9 cellular contexts compared by ENCODE assay signal in genomic region chr4:22389240-22389871, GRCh38.
DNase-seq lines count a peak whose midpoint lies in the region; ATAC-seq, FAIRE-seq and TF ChIP-seq lines count a peak whose summit lies in the region.
"Had no signal": no experiment of that assay in that cellular context is flagged by ENCODE, and none has a peak within 500 bp of the region (broad histone marks: within the 10 kb centered on the region; RNA-seq: fewer than 3 reads in every experiment).

No MANE protein-coding gene starts in this region.

- H3K9me3 ChIP-seq in H9 (ENCODE audit: control insufficient read depth, low read depth, low read length), result no peaks in the 10 kb centered on the region
- H3K9me3 ChIP-seq in mucosa of descending colon, result no peaks in the 10 kb centered on the region
- H3K9me3 ChIP-seq in upper lobe of left lung, result no peaks in the 10 kb centered on the region

- ATAC-seq in mucosa of descending colon (peak; percentile 80), upper lobe of left lung (ENCODE audit: low FRiP score in 2 of 2) (peak in 1 of 2 donors; percentile 61)

- peak; percentile 94 for TF ChIP-seq CTCF in H9 (conservative IDR thresholded peaks at IDR 0.05)
- peak; percentile 91 for TF ChIP-seq CTCF in epithelial cell of esophagus (IDR thresholded peaks at IDR 0.05; ENCODE audit: insufficient read depth, low read depth, low read length, missing control alignments)
- peak; percentile 52 for TF ChIP-seq CTCF in mucosa of descending colon (IDR thresholded peaks at IDR 0.05)
- TF ChIP-seq CTCF in upper lobe of left lung (IDR thresholded peaks at IDR 0.05), result peak; percentile 17 to 58 (median 48)

- H3K23ac ChIP-seq in H9 (ENCODE audit: insufficient read length, low read depth, low read length), result no peak overlapping the region

- no CpG with 5 or more reads among the region's 3 CpGs for WGBS in H9 (ENCODE audit: extremely low coverage, insufficient read length, low lambda C conversion rate)
- WGBS in upper lobe of left lung, 2 donors, result 31 to 42% methylated on average over 3 of the region's 3 CpGs

- no peak overlapping the region for H3K18ac ChIP-seq in H9 (ENCODE audit: insufficient read length, low read depth, low read length)

- H3K27me3 Mint-ChIP-seq in H9 (ENCODE audit: low read depth), result no peaks in the 10 kb centered on the region
- H3K27me3 Mint-ChIP-seq: CD4-positive, alpha-beta memory T cell had no signal

- no peak overlapping the region for H3K27ac Mint-ChIP-seq in H9
- H3K27ac Mint-ChIP-seq: CD4-positive, alpha-beta memory T cell had no signal

- H3K36me3 ChIP-seq in mucosa of descending colon (ENCODE audit: low read depth) (no peaks in the 10 kb centered on the region), upper lobe of left lung (peaks cover 0 to 7% (median 0%) of the 10 kb centered on the region in 4 donors)

- no peaks in the 10 kb centered on the region for H3K23me2 ChIP-seq in H9 (ENCODE audit: insufficient read length, low read depth, low read length, poor library complexity, severe bottlenecking)

- H4K8ac ChIP-seq in H9 (replicated peaks; ENCODE audit: insufficient read length, low read depth, low read length), result no peak overlapping the region

- H3K27me3 ChIP-seq in H9 (ENCODE audit: insufficient read depth, low read length) (no peaks in the 10 kb centered on the region), upper lobe of left lung (no peaks in the 10 kb centered on the region)

- no peaks in the 10 kb centered on the region for H3K79me1 ChIP-seq in H9 (ENCODE audit: insufficient read depth, low read depth, low read length, poor library complexity, severe bottlenecking)

- no peak overlapping the region for H2BK12ac ChIP-seq in H9 (ENCODE audit: insufficient read length, low read depth, low read length)

- TF ChIP-seq EP300 in upper lobe of left lung (IDR thresholded peaks at IDR 0.05), result no peak

- peak; percentile 87 for FAIRE-seq in TTC549 (lab: Jason Lieb, UNC)

- H3K9ac ChIP-seq in H9 (ENCODE audit: extremely low read depth, insufficient read length, low read length), result no peak overlapping the region

- no peak overlapping the region for H3K4ac ChIP-seq in H9 (ENCODE audit: low read depth, low read length)

- H3K56ac ChIP-seq in H9 (ENCODE audit: insufficient read length, low read depth, low read length), result no peak overlapping the region

- no peaks in the 10 kb centered on the region for H4K20me1 ChIP-seq in H9 (ENCODE audit: control insufficient read depth, insufficient read depth, insufficient read length)

- no peak overlapping the region for H3K4me2 ChIP-seq in H9 (ENCODE audit: insufficient read depth, insufficient read length, low read length)

- H3K27ac ChIP-seq in H9 (ENCODE audit: insufficient read length, low read depth, low read length) (no peak overlapping the region), upper lobe of left lung (no peak overlapping the region)

- peaks cover 0 to 5% of the 10 kb centered on the region in 2 experiments; a peak in 2 of 4 replicates for H3K4me1 Mint-ChIP-seq in H9
- H3K4me1 Mint-ChIP-seq: CD4-positive, alpha-beta memory T cell had no signal

- intact Hi-C loops in mucosa of descending colon (cut with DNase I, micrococcal nuclease), result loop anchor here (5.0 to 10.0 kb wide), 2 partner anchors 597 to 605 kb away; no protein-coding TSS in a partner anchor

- DNase-seq in NCI-H510A treated with DMSO at 0.1 percent for 48 hours (lab: John Stamatoyannopoulos, UW) (peak; percentile 35), NCI-H510A (lab: John Stamatoyannopoulos, UW) (no peak), H9 (peak; percentile 63), NCI-H1105 (lab: John Stamatoyannopoulos, UW) (peak; percentile 33), epithelial cell of esophagus (ENCODE audit: low read depth) (peak; percentile 76), mucosa of descending colon (peak in 2 of 3 donors; percentile 39 to 53), upper lobe of left lung (no peak)

- H3K14ac ChIP-seq in H9 (ENCODE audit: insufficient read depth, low read length), result no peak overlapping the region

- H3K4me1 ChIP-seq in H9 (ENCODE audit: insufficient read depth, low read length) (no peaks in the 10 kb centered on the region), mucosa of descending colon (ENCODE audit: low read depth) (no peaks in the 10 kb centered on the region), upper lobe of left lung (no peaks in the 10 kb centered on the region)

- H3K4me3 Mint-ChIP-seq in H9, result no peak overlapping the region
- H3K4me3 Mint-ChIP-seq: CD4-positive, alpha-beta memory T cell had no signal

- H3K36me3 Mint-ChIP-seq in H9 (ENCODE audit: insufficient read depth in 1 of 3, low read depth in 3 of 3), result peaks cover 12 to 27% (median 22%) of the 10 kb centered on the region in 3 experiments
- H3K36me3 Mint-ChIP-seq: CD4-positive, alpha-beta memory T cell had no signal

- no peak overlapping the region for H4K5ac ChIP-seq in H9 (ENCODE audit: insufficient read length, low read depth, low read length)

- no peak overlapping the region for H2BK120ac ChIP-seq in H9 (ENCODE audit: low read depth, low read length, poor library complexity, severe bottlenecking)

- H3K9me3 Mint-ChIP-seq in H9, result no peaks in the 10 kb centered on the region

- H2AK5ac ChIP-seq in H9 (ENCODE audit: insufficient read length, low read length), result no peak overlapping the region

- H4K91ac ChIP-seq in H9 (ENCODE audit: insufficient read length, low read depth, low read length), result no peak overlapping the region

- H3T11ph ChIP-seq in H9 (ENCODE audit: low read length), result no peak overlapping the region

- no peaks in the 10 kb centered on the region for H3K79me2 ChIP-seq in H9 (ENCODE audit: insufficient read depth, low read length)

- no peak overlapping the region for H2BK15ac ChIP-seq in H9 (ENCODE audit: low read depth, low read length)

- no peak overlapping the region for H2BK20ac ChIP-seq in H9 (ENCODE audit: low read depth, low read length, poor library complexity, severe bottlenecking)

- TF ChIP-seq POLR2A in upper lobe of left lung (IDR thresholded peaks at IDR 0.05), result no peak

- H2BK5ac ChIP-seq in H9 (ENCODE audit: insufficient read length, low read length), result no peak overlapping the region

- no peak overlapping the region for H2AFZ ChIP-seq in H9 (ENCODE audit: low read length)

- H3K4me3 ChIP-seq in epithelial cell of esophagus (ENCODE audit: low read length) (no peak overlapping the region), mucosa of descending colon (no peak overlapping the region), upper lobe of left lung (no peak overlapping the region)

Comparison
In these comparisons a context has a peak if more than half of its experiments do, and no peak if none do; other contexts are left out.
1. DNase-seq: peak in NCI-H510A treated with DMSO at 0.1 percent for 48 hours (single experiment), H9 (single experiment), NCI-H1105 (single experiment), epithelial cell of esophagus (single experiment) and mucosa of descending colon (2 of 3); none in NCI-H510A (single experiment) and upper lobe of left lung (0 of 2).
2. Peak in every context shown above with its lines, with median percentiles within 50 percentile points of each other: CTCF ChIP-seq.